1 cellular context compared by ENCODE assay signal in genomic region chr11:65794570-65795510, GRCh38.
TF ChIP-seq lines count a peak whose summit lies in the region.

No MANE protein-coding gene starts in this region.

TF ChIP-seq in HepG2, 621 proteins besides CTCF, POLR2A, EP300 and RAD21 (continued from another document and continues in another):
- TF ChIP-seq HNF1B (CRISPR knock-in tag; IDR thresholded peaks at IDR 0.05) (peak; percentile 48; the same call in 1 of the 2 replicates), ZNF275 (CRISPR knock-in tag; IDR thresholded peaks at IDR 0.05; ENCODE audit: borderline replicate concordance) (no peak), BCL6 (CRISPR knock-in tag; IDR thresholded peaks at IDR 0.05) (no peak), ZC3H4 (CRISPR knock-in tag; IDR thresholded peaks at IDR 0.05; ENCODE audit: borderline replicate concordance) (no peak), RNF2 (conservative IDR thresholded peaks at IDR 0.05; ENCODE audit: low read depth) (no peak), SRF (IDR thresholded peaks at IDR 0.05; ENCODE audit: low read depth, low read length) (no peak), ZNF543 (CRISPR knock-in tag; IDR thresholded peaks at IDR 0.05) (no peak), MNT (IDR thresholded peaks at IDR 0.05) (no peak), ZNF878 (CRISPR knock-in tag; IDR thresholded peaks at IDR 0.05) (no peak), PPARG (CRISPR knock-in tag; conservative IDR thresholded peaks at IDR 0.05) (no peak), NR2F6 (IDR thresholded peaks at IDR 0.05) (no peak), NR2F6 (CRISPR knock-in tag; IDR thresholded peaks at IDR 0.05) (no peak), ZNF644 (CRISPR knock-in tag; IDR thresholded peaks at IDR 0.05; ENCODE audit: low read depth) (no peak), ZBTB43 (CRISPR knock-in tag; conservative IDR thresholded peaks at IDR 0.05) (no peak), TOE1 (CRISPR knock-in tag; IDR thresholded peaks at IDR 0.05) (no peak), ZNF350 (CRISPR knock-in tag; IDR thresholded peaks at IDR 0.05; ENCODE audit: borderline replicate concordance, low read depth) (no peak), ZNF335 (CRISPR knock-in tag; IDR thresholded peaks at IDR 0.05) (no peak), PAXIP1 (CRISPR knock-in tag; conservative IDR thresholded peaks at IDR 0.05) (0 out of 2 replicates have a peak, but pooled peaks have one; percentile 45), KAT8 (CRISPR knock-in tag; IDR thresholded peaks at IDR 0.05) (no peak), GZF1 (CRISPR knock-in tag; IDR thresholded peaks at IDR 0.05) (no peak), ZNF770 (CRISPR knock-in tag; IDR thresholded peaks at IDR 0.05) (no peak), ZEB1 (IDR thresholded peaks at IDR 0.05; ENCODE audit: insufficient replicate concordance, low read depth) (no peak), GABPA (IDR thresholded peaks at IDR 0.05; ENCODE audit: low read depth, low read length) (no peak), GABPA (CRISPR knock-in tag; IDR thresholded peaks at IDR 0.05; ENCODE audit: low read depth) (no peak), ZBTB40 (IDR thresholded peaks at IDR 0.05) (no peak), ZBTB40 (CRISPR knock-in tag; IDR thresholded peaks at IDR 0.05) (no peak), CAMTA2 (CRISPR knock-in tag; IDR thresholded peaks at IDR 0.05; ENCODE audit: borderline replicate concordance) (no peak), MEIS1 (CRISPR knock-in tag; IDR thresholded peaks at IDR 0.05; ENCODE audit: borderline replicate concordance) (no peak), HINFP (CRISPR knock-in tag; IDR thresholded peaks at IDR 0.05; ENCODE audit: low read depth) (no peak), REPIN1 (CRISPR knock-in tag; IDR thresholded peaks at IDR 0.05; ENCODE audit: borderline replicate concordance, low read depth) (no peak), NFRKB (IDR thresholded peaks at IDR 0.05) (no peak), ARID2 (CRISPR knock-in tag; IDR thresholded peaks at IDR 0.05; ENCODE audit: borderline replicate concordance) (no peak), ZC3H13 (CRISPR knock-in tag; IDR thresholded peaks at IDR 0.05) (no peak), ZNF704 (CRISPR knock-in tag; IDR thresholded peaks at IDR 0.05; ENCODE audit: borderline replicate concordance) (no peak)
